Comparison of ENCODE assay signal across 18 cellular contexts in genomic region chr16:10897134-10897533, GRCh38. TPM values are rescaled to one million over a fixed set of nuclear protein-coding genes. Genes with fewer than 3 reads are reported as not detected.
DNase-seq lines count a peak whose midpoint lies in the region; ATAC-seq and TF ChIP-seq lines count a peak whose summit lies in the region.
"Had no signal": no experiment of that assay in that cellular context is flagged by ENCODE, and none has a peak within 500 bp of the region (broad histone marks: within the 10 kb centered on the region; RNA-seq: fewer than 3 reads in every experiment).

No MANE protein-coding gene starts in this region.

- H3K36me3 ChIP-seq in spleen (peaks cover 0 to 87% (median 47%) of the 10 kb centered on the region in 6 donors), ascending aorta (no peaks in the 10 kb centered on the region)
- H3K36me3 ChIP-seq: cardiac muscle cell had no signal

- H3K9me3 ChIP-seq in spleen (no peaks in the 10 kb centered on the region), ascending aorta (no peaks in the 10 kb centered on the region)
- H3K9me3 ChIP-seq: psoas muscle had no signal

- H3K27ac ChIP-seq in spleen (peak overlapping the region; percentile 13 to 73 (median 56)), ascending aorta (no peak overlapping the region)
- H3K27ac ChIP-seq: cardiac muscle cell, psoas muscle had no signal

- DNase-seq in spleen: peak; percentile 78
- no peak for DNase-seq in SW 1271 (lab: John Stamatoyannopoulos, UW)
- DNase-seq in ascending aorta (ENCODE audit: low spot score in 2 of 2): no peak
- DNase-seq in cerebellar nuclear complex (lab: John Stamatoyannopoulos, UW): no peak
- DNase-seq in hypothalamus (lab: John Stamatoyannopoulos, UW): no peak
- DNase-seq: activated CD4-positive, alpha-beta T cell treated with anti-CD3 and anti-CD28 coated beads for 4 hours; activated gamma-delta T cell treated with Interleukin-2 at 50 U/mL for 16 hours; hippocampal formation; mesenchymal stem cell; NCI-H1048; psoas muscle; stimulated activated CD4-positive, alpha-beta T cell treated with anti-CD3 and anti-CD28 coated beads, Interleukin-1b, Interleukin-23, amount 100 ng/mL, for 48 hours had no signal

- peak; percentile 75 for ATAC-seq in GM19043 (IDR thresholded peaks at IDR 0.05; ENCODE audit: low read depth, unreplicated experiment)
- ATAC-seq in HG02588 (IDR thresholded peaks at IDR 0.05; ENCODE audit: unreplicated experiment): peak; percentile 64
- ATAC-seq in HG03565 (IDR thresholded peaks at IDR 0.05; ENCODE audit: unreplicated experiment): peak; percentile 43
- ATAC-seq: psoas muscle, SK-N-SH treated with all-trans-retinoic acid at 6 μM for 48 hours had no signal

- intact Hi-C loops in spleen (cut with DNase I; ENCODE audit: low total_unique reads): no loop called here
- intact Hi-C loops in ascending aorta (cut with DNase I): no loop called here

- TF ChIP-seq CTCF in spleen (IDR thresholded peaks at IDR 0.05 in 8 of 11, conservative IDR thresholded peaks at IDR 0.05 in 3 of 11) (no peak), ascending aorta (IDR thresholded peaks at IDR 0.05) (no peak)

- no peak for TF ChIP-seq POLR2A in spleen (IDR thresholded peaks at IDR 0.05)

- 48 to 61% (median 59%) methylated on average over 5 of the region's 5 CpGs for WGBS in spleen, 5 donors

- peak overlapping the region in 1 of 8 donors; percentile 25 for H3K4me3 ChIP-seq in spleen
- H3K4me3 ChIP-seq in ascending aorta: no peak overlapping the region
- H3K4me3 ChIP-seq: cardiac muscle cell, psoas muscle had no signal

- H3K4me1 ChIP-seq in spleen (peaks cover 3 to 70% (median 50%) of the 10 kb centered on the region in 6 donors), ascending aorta (no peaks in the 10 kb centered on the region)
- H3K4me1 ChIP-seq: psoas muscle had no signal

- H3K27me3 ChIP-seq in spleen (replicated peaks in 1 of 7): no peaks in the 10 kb centered on the region
- H3K27me3 ChIP-seq in ascending aorta: no peaks in the 10 kb centered on the region
- H3K27me3 ChIP-seq: cardiac muscle cell had no signal

RNA-seq across cellular contexts. Expression of gene CIITA, which starts 20.1 kb away (rescaled TPM):
- total RNA-seq in spleen: 100 to 1,000 TPM in 6 of 7 donors, 10 to 100 TPM in 1; 88.0 to 179 (median 143) TPM
- polyA plus RNA-seq in spleen: 10 to 100 TPM; 67.0 to 93.6 (median 81.8) TPM
- total RNA-seq in ascending aorta: 19.4 TPM
- total RNA-seq: endothelial cell of umbilical vein had no signal
- polyA plus RNA-seq: endothelial cell of umbilical vein had no signal

RNA-seq across cellular contexts. Expression of gene DEXI, which starts 45.1 kb away (rescaled TPM):
- total RNA-seq in spleen: 10 to 100 TPM; 25.4 to 81.5 (median 36.8) TPM
- polyA plus RNA-seq in spleen: 10 to 100 TPM; 14.9 to 29.0 (median 21.5) TPM
- total RNA-seq in ascending aorta: 94.2 TPM

RNA-seq across cellular contexts. Expression of gene CLEC16A, which starts 47.2 kb away (rescaled TPM):
- 10 to 100 TPM; 32.1 to 54.6 (median 43.8) TPM for total RNA-seq in spleen
- 10 to 100 TPM in 1 of 3 donors, 1 to 10 TPM in 2; 7.3 to 15.9 (median 8.2) TPM for polyA plus RNA-seq in spleen
- 16.2 TPM for total RNA-seq in ascending aorta

Comparison
In these comparisons a context has a peak if more than half of its experiments do, and no peak if none do; other contexts are left out.
1. H3K27ac ChIP-seq: peak in spleen (8 of 8); none in ascending aorta (0 of 2).
2. Peak in every context shown above with its lines, with median percentiles within 50 percentile points of each other: ATAC-seq.